Comparison of ENCODE assay signal across 7 cellular contexts in the genomic region with DNA sequence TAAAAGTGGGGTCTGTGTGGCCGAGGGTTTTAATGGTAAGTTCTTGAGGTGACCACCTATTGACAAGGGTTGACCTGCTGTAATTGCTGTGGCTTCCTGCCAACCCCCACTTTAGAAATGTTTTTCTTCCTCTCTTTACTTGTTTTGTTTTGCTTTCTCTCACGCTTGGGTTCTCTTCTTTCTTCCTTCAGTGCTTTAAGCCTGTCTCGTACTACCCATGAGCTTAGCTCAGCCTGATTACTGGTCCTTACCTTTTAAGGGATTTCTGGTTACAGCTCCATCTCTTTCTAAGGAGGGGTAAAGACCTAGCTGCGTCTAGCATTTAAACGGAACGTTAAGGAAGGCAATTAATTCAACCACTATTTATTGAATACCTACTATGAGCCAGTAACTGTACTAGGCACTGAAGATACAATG. TPM values are rescaled to one million over a fixed set of nuclear protein-coding genes. Genes with fewer than 3 reads are reported as not detected.
DNase-seq lines count a peak whose midpoint lies in the region; ATAC-seq and TF ChIP-seq lines count a peak whose summit lies in the region.

No MANE protein-coding gene starts in this region.

- CTCF ChIA-PET in GM10248 (lab: Yijun Ruan, JAX) (interaction anchor here (1.0 to 1.5 kb wide), 2 partner anchors 10 to 12 kb away, joined by 4 read pairs; no protein-coding TSS in a partner anchor), activated B cell treated with CpG ODN at 0.5 μM for 24 hours (lab: Charles Lee) (no interaction called here)

- POLR2A ChIA-PET in GM10248 (lab: Yijun Ruan, JAX): interaction anchor here (0.7 kb wide), 1 partner anchor 11 kb away, joined by 3 read pairs; no protein-coding TSS in a partner anchor
- POLR2A ChIA-PET in activated B cell treated with CpG ODN at 0.5 μM for 24 hours (lab: Charles Lee): interaction anchor here (1.9 kb wide), 1 partner anchor 11 kb away, joined by 6 read pairs; no protein-coding TSS in a partner anchor

- H3K27me3 Mint-ChIP-seq in activated B cell treated with CpG ODN at 0.5 μM for 24 hours: no peaks in the 10 kb centered on the region

- 4% methylated on average over 6 of the region's 6 CpGs for WGBS in HUES64
- 0 to 1% methylated on average over 6 of the region's 6 CpGs for WGBS in sigmoid colon, 2 donors

- TF ChIP-seq CTCF in GM10248 (IDR thresholded peaks at IDR 0.05; ENCODE audit: control extremely low read depth, extremely low read depth, low read depth, missing control alignments) (no peak), activated B cell treated with CpG ODN at 0.5 μM for 24 hours (IDR thresholded peaks at IDR 0.05) (no peak), sigmoid colon (IDR thresholded peaks at IDR 0.05) (no peak), omental fat pad (IDR thresholded peaks at IDR 0.05) (no peak)

- H3K9ac ChIP-seq in HUES64 (ENCODE audit: low read depth, low read length): peak overlapping the region; percentile 99

- intact Hi-C loops in activated B cell treated with CpG ODN at 0.5 μM for 24 hours (cut with micrococcal nuclease): loop anchor here (1.0 kb wide), 2 partner anchors 48 to 245 kb away; a partner anchor contains a TSS
- intact Hi-C loops in left cardiac atrium (cut with DNase I): loop anchor here in 1 of 2 donors (2.0 to 10.0 kb wide), 2 partner anchors 161 to 251 kb away; no protein-coding TSS in a partner anchor
- intact Hi-C loops in sigmoid colon (cut with DNase I): loop anchor here (1.0 to 10.0 kb wide), 3 partner anchors 107 to 251 kb away; no protein-coding TSS in a partner anchor

- peak overlapping the region; percentile 99 for H3K4me3 Mint-ChIP-seq in activated B cell treated with CpG ODN at 0.5 μM for 24 hours

- H3K36me3 ChIP-seq in HUES64 (ENCODE audit: insufficient read depth, low read length) (no peaks in the 10 kb centered on the region), sigmoid colon (no peaks in the 10 kb centered on the region)

- H3K9me3 ChIP-seq in HUES64 (ENCODE audit: insufficient read depth, low read depth, low read length): no peaks in the 10 kb centered on the region
- no peaks in the 10 kb centered on the region for H3K9me3 ChIP-seq in sigmoid colon

- H3K9me3 Mint-ChIP-seq in activated B cell treated with CpG ODN at 0.5 μM for 24 hours: no peaks in the 10 kb centered on the region

- DNase-seq in GM10248 (ENCODE audit: extremely low spot score) (peak; percentile 13), activated B cell treated with CpG ODN at 0.5 μM for 24 hours (no peak), left cardiac atrium (no peak), sigmoid colon (no peak), omental fat pad (ENCODE audit: low spot score) (no peak)

- peaks cover 21% of the 10 kb centered on the region for H3K36me3 Mint-ChIP-seq in activated B cell treated with CpG ODN at 0.5 μM for 24 hours (ENCODE audit: low read depth)

- no peaks in the 10 kb centered on the region for H3K27me3 ChIP-seq in HUES64 (ENCODE audit: insufficient read depth, low read length)
- H3K27me3 ChIP-seq in sigmoid colon: no peaks in the 10 kb centered on the region

- peaks cover 46% of the 10 kb centered on the region for H3K4me1 Mint-ChIP-seq in activated B cell treated with CpG ODN at 0.5 μM for 24 hours

- peak; percentile 26 for ATAC-seq in GM21515 (IDR thresholded peaks at IDR 0.05; ENCODE audit: unreplicated experiment)
- peak; percentile 0 for ATAC-seq in activated B cell treated with CpG ODN at 0.5 μM for 24 hours (ENCODE audit: low read depth)
- ATAC-seq in left cardiac atrium: peak; percentile 19 to 30
- no peak for ATAC-seq in omental fat pad (ENCODE audit: low FRiP score)

- TF ChIP-seq POLR2A in sigmoid colon (IDR thresholded peaks at IDR 0.05): no peak

- peak overlapping the region; percentile 100 for H3K4me3 ChIP-seq in HUES64 (ENCODE audit: low read length)
- H3K4me3 ChIP-seq in sigmoid colon: peak overlapping the region; percentile 81 to 96 (median 92)

- peak in 1 of 4 donors; percentile 10 for TF ChIP-seq EP300 in sigmoid colon (IDR thresholded peaks at IDR 0.05)

- H3K27ac Mint-ChIP-seq in activated B cell treated with CpG ODN at 0.5 μM for 24 hours: peak overlapping the region; percentile 98

- H3K4me1 ChIP-seq in HUES64 (ENCODE audit: insufficient read depth, low read length) (peaks cover 33% of the 10 kb centered on the region), sigmoid colon (peaks cover 0 to 39% (median 24%) of the 10 kb centered on the region in 4 donors)

- peak overlapping the region; percentile 96; the same call in 1 of the 2 replicates for H3K27ac ChIP-seq in HUES64 (ENCODE audit: low read depth, low read length)
- H3K27ac ChIP-seq in sigmoid colon: peak overlapping the region; percentile 98 to 99 (median 99)

RNA-seq across cellular contexts. Expression of a gene that starts 0.7 kb away (rescaled TPM):
- polyA plus RNA-seq in HUES64 (2013, experiment 1 of 2): 43.6 TPM
- 44.9 TPM for polyA plus RNA-seq in HUES64 (2013, experiment 2 of 2)
- total RNA-seq in activated B cell treated with CpG ODN at 0.5 μM for 24 hours: 72.9 and 90.4 TPM in 2 replicates
- total RNA-seq in left cardiac atrium: 10 to 100 TPM; 55.4 to 61.9 TPM
- total RNA-seq in sigmoid colon: 100 to 1,000 TPM; 326 to 528 (median 393) TPM
- polyA plus RNA-seq in sigmoid colon: 10 to 100 TPM; 11.4 to 24.4 (median 12.0) TPM
- total RNA-seq in omental fat pad: 100 to 1,000 TPM in 1 of 4 donors, 10 to 100 TPM in 3; 49.3 to 153 (median 78.0) TPM
